In the genomic region with DNA sequence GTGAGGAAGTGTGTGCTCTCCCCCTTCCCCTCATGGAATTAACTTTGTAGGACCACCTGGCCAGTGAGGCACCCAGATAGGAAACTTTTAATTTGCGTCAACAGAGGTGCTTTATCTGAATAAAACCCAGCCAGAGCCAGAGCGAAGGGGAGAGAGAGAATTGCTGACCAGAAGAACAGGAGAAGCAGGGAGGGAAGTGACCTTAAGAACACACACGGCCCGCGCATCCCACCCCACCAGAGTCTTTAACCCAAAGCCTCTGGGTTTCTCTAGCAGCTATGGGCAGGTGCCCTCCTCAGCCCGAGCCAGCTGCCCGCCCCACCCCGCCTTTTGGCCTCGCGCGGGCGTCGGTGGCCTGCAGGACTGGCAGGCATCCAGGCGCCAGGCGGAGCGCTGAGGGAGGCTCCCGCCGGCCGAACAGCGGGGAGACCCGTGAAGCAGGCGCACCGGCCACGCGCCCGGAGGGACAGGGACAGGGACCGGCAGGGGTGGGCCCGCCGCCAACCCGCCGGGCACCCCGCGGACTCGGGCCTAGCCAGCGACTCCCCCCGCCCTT, we compare ENCODE assay signal across 8 cellular contexts. TPM values are rescaled to one million over a fixed set of nuclear protein-coding genes. Genes with fewer than 3 reads are reported as not detected.
DNase-seq lines count a peak whose midpoint lies in the region; ATAC-seq and TF ChIP-seq lines count a peak whose summit lies in the region.

No MANE protein-coding gene starts in this region.

- H3K4me1 ChIP-seq in breast epithelium (no peaks in the 10 kb centered on the region), iPS-20b (ENCODE audit: insufficient read depth, low read length) (peaks cover 10% of the 10 kb centered on the region; the same call in 1 of the 2 replicates)

- peak overlapping the region; percentile 76 for H3K4me3 ChIP-seq in Jurkat, Clone E6-1 (ENCODE audit: low read length)
- peak overlapping the region; percentile 76 to 89 (median 88) for H3K4me3 ChIP-seq in breast epithelium
- H3K4me3 ChIP-seq in iPS-20b (ENCODE audit: low read length): peak overlapping the region; percentile 65

- H3K9me3 ChIP-seq in breast epithelium (no peaks in the 10 kb centered on the region), iPS-20b (ENCODE audit: insufficient read depth, low read depth, low read length) (no peaks in the 10 kb centered on the region)

- H3K27ac ChIP-seq in breast epithelium (peak overlapping the region; percentile 98 to 99), iPS-20b (ENCODE audit: low read length) (no peak overlapping the region)

- H3K9ac ChIP-seq in iPS-20b (ENCODE audit: low read depth, low read length): peak overlapping the region; percentile 75; the same call in 1 of the 2 replicates

- intact Hi-C loops in breast epithelium (cut with DNase I; ENCODE audit: low total_unique reads) (no loop called here), sciatic nerve (cut with DNase I) (no loop called here)

- ATAC-seq in GM21825 (IDR thresholded peaks at IDR 0.05; ENCODE audit: unreplicated experiment) (peak; percentile 31), sciatic nerve (peak; percentile 55)

- no peak for TF ChIP-seq CTCF in breast epithelium (IDR thresholded peaks at IDR 0.05)

- no peak for TF ChIP-seq POLR2A in breast epithelium (IDR thresholded peaks at IDR 0.05)

- no peaks in the 10 kb centered on the region for H3K27me3 ChIP-seq in breast epithelium
- peaks cover 8% of the 10 kb centered on the region; the same call in 1 of the 2 replicates for H3K27me3 ChIP-seq in iPS-20b (ENCODE audit: insufficient read depth, low read length)

- DNase-seq in SKM-1 treated with dmso at 0.1 percent for 144 hours (lab: John Stamatoyannopoulos, UW; ENCODE audit: unreplicated experiment) (peak; percentile 23), SKM-1 (lab: John Stamatoyannopoulos, UW; ENCODE audit: unreplicated experiment) (no peak), SK-N-DZ (ENCODE audit: low spot score) (peak; percentile 61), breast epithelium (ENCODE audit: low spot score in 2 of 2) (peak; percentile 58 to 71), sciatic nerve (ENCODE audit: low spot score) (peak; percentile 86)
- DNase-seq in Jurkat, Clone E6-1 (ENCODE audit: low read depth, low spot score): no peak

- H3K36me3 ChIP-seq in breast epithelium (no peaks in the 10 kb centered on the region), iPS-20b (ENCODE audit: insufficient read depth, low read depth, low read length) (no peaks in the 10 kb centered on the region)

RNA-seq across cellular contexts. Expression of a gene that starts 0.6 kb away (rescaled TPM):
- polyA plus RNA-seq in Jurkat, Clone E6-1 (2012; ENCODE audit: insufficient read depth, insufficient read length): 47.1 TPM
- 4.4 and 5.7 TPM in 2 replicates for polyA plus RNA-seq in SK-N-DZ (2014; cell fraction: cytosol; rRNA removed)
- polyA plus RNA-seq in SK-N-DZ (2014; cell fraction: nucleus; rRNA removed): 3.6 and 4.5 TPM in 2 replicates
- 10 to 100 TPM; 37.4 to 49.0 (median 46.7) TPM for total RNA-seq in breast epithelium
- 58.4 TPM for total RNA-seq in sciatic nerve

Comparison
In these comparisons a context has a peak if more than half of its experiments do, and no peak if none do; other contexts are left out.
1. DNase-seq: peak in SKM-1 treated with dmso at 0.1 percent for 144 hours (single experiment), SK-N-DZ (single experiment), breast epithelium (2 of 2) and sciatic nerve (single experiment); none in SKM-1 (single experiment) and Jurkat, Clone E6-1 (single experiment).
2. Peak in every context shown above with its lines, with median percentiles within 50 percentile points of each other: H3K4me3 ChIP-seq.